ENCODE assay signal across 18 cellular contexts in the genomic region with DNA sequence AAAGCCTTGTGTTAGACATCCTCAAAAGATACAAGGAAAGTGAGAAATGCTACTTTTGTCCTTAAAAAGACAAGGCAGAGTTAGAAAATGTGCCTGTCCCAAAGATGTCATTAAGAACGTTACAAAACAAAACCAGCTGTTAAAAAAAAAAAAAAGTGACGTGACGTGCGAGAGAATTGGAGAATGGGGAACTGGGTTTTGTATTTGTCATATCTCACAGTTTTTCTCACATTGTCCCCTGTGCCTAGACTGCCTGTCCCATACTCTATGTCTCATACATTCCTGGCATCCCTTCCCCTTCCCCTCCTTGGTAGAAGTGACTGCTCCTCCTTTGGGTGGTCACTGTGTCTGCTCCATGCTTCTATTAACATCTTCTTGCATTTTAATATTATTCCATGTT.
"Had no signal": no experiment of that assay in that cellular context is flagged by ENCODE, and none has a peak within 500 bp of the region (broad histone marks: within the 10 kb centered on the region; RNA-seq: fewer than 3 reads in every experiment).

No MANE protein-coding gene starts in this region.

- H3K36me3 Mint-ChIP-seq: activated naive CD8-positive, alpha-beta T cell treated with anti-CD3 and anti-CD28 coated beads, Interleukin-2, amount 10 ng/mL, durations not matched to agents 7 days and 5 days; brain had no signal

- ATAC-seq: esophagus mucosa had no signal

- H3K4me3 ChIP-seq: colonic mucosa, left ventricle myocardium inferior, skin epidermis, stomach, testis, upper lobe of left lung had no signal

- H3K36me3 ChIP-seq: colonic mucosa, left ventricle myocardium inferior, stomach, upper lobe of left lung had no signal

- H3K27ac ChIP-seq: colonic mucosa, left ventricle myocardium inferior, skin epidermis, stomach, testis, upper lobe of left lung had no signal

- H3K27ac Mint-ChIP-seq: activated naive CD8-positive, alpha-beta T cell treated with anti-CD3 and anti-CD28 coated beads, Interleukin-2, amount 10 ng/mL, durations not matched to agents 7 days and 5 days; nephron progenitor cell; T-helper 2 cell treated with Interferon-gamma antibody and Interleukin-4, amounts not matched to agents 5 μg/mL and 100 μg/mL, for 36 hours had no signal

- H3K9me3 Mint-ChIP-seq: activated naive CD8-positive, alpha-beta T cell treated with anti-CD3 and anti-CD28 coated beads, Interleukin-2, amount 10 ng/mL, durations not matched to agents 7 days and 5 days; nephron progenitor cell; T-helper 2 cell treated with Interferon-gamma antibody and Interleukin-4, amounts not matched to agents 5 μg/mL and 100 μg/mL, for 36 hours had no signal

- H3K27me3 ChIP-seq: colonic mucosa, stomach, testis, upper lobe of left lung had no signal

- H3K4me1 Mint-ChIP-seq: activated naive CD8-positive, alpha-beta T cell treated with anti-CD3 and anti-CD28 coated beads, Interleukin-2, amount 10 ng/mL, durations not matched to agents 7 days and 5 days had no signal

- H3K4me3 Mint-ChIP-seq: activated naive CD8-positive, alpha-beta T cell treated with anti-CD3 and anti-CD28 coated beads, Interleukin-2, amount 10 ng/mL, durations not matched to agents 7 days and 5 days; brain; nephron progenitor cell; T-helper 2 cell treated with Interferon-gamma antibody and Interleukin-4, amounts not matched to agents 5 μg/mL and 100 μg/mL, for 36 hours had no signal

- H3K4me1 ChIP-seq: colonic mucosa, left ventricle myocardium inferior, upper lobe of left lung had no signal

- DNase-seq: activated CD4-positive, alpha-beta T cell treated with anti-CD3 and anti-CD28 coated beads, Interleukin-2, amount 50 U/mL, for 4 hours; activated naive CD4-positive, alpha-beta T cell; activated naive CD8-positive, alpha-beta T cell treated with anti-CD3 and anti-CD28 coated beads, Interleukin-2, amount 10 ng/mL, durations not matched to agents 7 days and 5 days; activated T-cell treated with anti-CD3 and anti-CD28 coated beads for 4 hours; central memory CD4-positive, alpha-beta T cell; colonic mucosa; hippocampal formation; left ventricle myocardium inferior; mesendoderm; nephron progenitor cell; occipital lobe; stomach; testis; upper lobe of left lung had no signal

- H3K9me3 ChIP-seq: colonic mucosa, left ventricle myocardium inferior, stomach, testis, upper lobe of left lung had no signal
